In the genomic region with DNA sequence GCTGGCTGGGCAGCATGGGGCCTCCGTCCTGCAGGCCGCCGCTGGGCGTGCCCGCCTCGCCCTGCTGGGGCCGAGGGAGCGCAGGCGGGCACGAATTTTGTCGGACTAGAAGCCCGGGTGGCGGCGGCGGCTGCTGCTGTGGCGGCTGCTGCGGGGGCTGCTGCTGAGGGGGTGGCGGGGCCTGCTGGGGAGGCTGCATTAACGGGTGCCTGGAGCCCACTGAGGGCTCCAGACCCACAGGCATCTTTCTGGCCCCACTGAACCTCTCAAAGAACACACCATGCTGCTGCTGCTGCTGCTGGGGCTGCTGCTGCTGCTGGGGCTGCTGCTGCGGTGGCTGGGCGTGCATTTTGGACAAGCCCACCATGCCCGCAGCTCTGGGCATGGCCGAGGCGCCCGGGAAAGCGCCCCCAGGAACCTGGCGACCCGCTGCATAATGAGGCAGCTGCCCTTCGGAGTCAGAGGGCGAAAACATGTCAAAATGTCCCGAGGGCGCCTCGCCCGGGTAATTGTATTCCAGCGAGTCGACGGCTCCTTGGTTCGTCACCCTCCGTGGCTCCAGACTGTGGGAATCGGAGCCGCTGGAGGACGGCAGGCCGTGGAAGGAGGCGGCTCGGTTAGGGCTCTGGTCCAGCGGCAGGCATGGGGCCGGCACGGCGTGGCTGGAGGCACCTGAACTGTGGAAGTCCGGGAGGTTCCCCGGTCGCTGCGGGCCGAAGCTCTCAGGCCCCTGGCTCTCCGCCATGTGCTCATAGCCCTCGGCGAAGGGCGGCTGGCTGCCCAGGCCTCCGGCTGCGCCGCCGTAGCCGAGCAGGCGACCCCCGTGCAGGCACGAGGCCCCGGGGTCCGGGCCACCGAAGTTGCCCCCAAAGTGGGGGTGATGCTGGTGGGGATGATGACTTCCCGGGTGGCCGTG, we compare ENCODE assay signal across 9 cellular contexts. TPM values are rescaled to one million over a fixed set of nuclear protein-coding genes. Genes with fewer than 3 reads are reported as not detected.
A peak's percentile ranks its signal among the peaks of the same experiment; 100 is the strongest.
DNase-seq lines count a peak whose midpoint lies in the region; ATAC-seq and TF ChIP-seq lines count a peak whose summit lies in the region.
"Had no signal": no experiment of that assay in that cellular context is flagged by ENCODE, and none has a peak within 500 bp of the region (broad histone marks: within the 10 kb centered on the region; RNA-seq: fewer than 3 reads in every experiment).

No MANE protein-coding gene starts in this region.

- peak overlapping the region; percentile 75 for H3K4me3 ChIP-seq in HUES64 (ENCODE audit: low read length)
- H3K4me3 ChIP-seq in choroid plexus epithelial cell (ENCODE audit: low read depth, low read length) = peak overlapping the region; percentile 82
- H3K4me3 ChIP-seq in suprapubic skin = peak overlapping the region; percentile 85

- H3K9ac ChIP-seq in HUES64 (ENCODE audit: low read depth, low read length) = peak overlapping the region; percentile 17; the same call in 1 of the 2 replicates

- ATAC-seq in HG02759 (IDR thresholded peaks at IDR 0.05; ENCODE audit: unreplicated experiment) = no peak

- TF ChIP-seq CTCF in choroid plexus epithelial cell (conservative IDR thresholded peaks at IDR 0.05; ENCODE audit: low read depth, low read length) (no peak), suprapubic skin (IDR thresholded peaks at IDR 0.05) (no peak)

- DNase-seq in choroid plexus epithelial cell (ENCODE audit: low read depth) (peak; percentile 25), left kidney (ENCODE audit: low read depth, low spot score) (peak; percentile 71), suprapubic skin (ENCODE audit: low spot score in 2 of 2) (no peak), NCI-H2107 (lab: John Stamatoyannopoulos, UW) (no peak), NCI-H82 treated with DMSO at 0.1 percent for 48 hours (lab: John Stamatoyannopoulos, UW; ENCODE audit: unreplicated experiment) (no peak)
- no peak for DNase-seq in stimulated activated CD4-positive, alpha-beta T cell treated with anti-CD3 and anti-CD28 coated beads, Interleukin-12 subunit alpha, Interleukin-12 subunit beta, amount 100 ng/mL, for 4 hours
- DNase-seq: NCI-H526 treated with DMSO at 0.1 percent for 48 hours had no signal

- WGBS in HUES64 = 24% methylated on average over 71 of the region's 71 CpGs
- 0% methylated on average over 11 of the region's 71 CpGs for WGBS in suprapubic skin

- TF ChIP-seq EP300 in suprapubic skin (IDR thresholded peaks at IDR 0.05) = no peak

- H3K9me3 ChIP-seq in HUES64 (ENCODE audit: insufficient read depth, low read depth, low read length) = no peaks in the 10 kb centered on the region
- H3K9me3 ChIP-seq in suprapubic skin = no peaks in the 10 kb centered on the region

- peaks cover 44% of the 10 kb centered on the region for H3K4me1 ChIP-seq in HUES64 (ENCODE audit: insufficient read depth, low read length)
- H3K4me1 ChIP-seq in suprapubic skin = peaks cover 44% of the 10 kb centered on the region

- TF ChIP-seq POLR2A in suprapubic skin (IDR thresholded peaks at IDR 0.05) = no peak

- H3K27ac ChIP-seq in HUES64 (ENCODE audit: low read depth, low read length) = no peak overlapping the region
- H3K27ac ChIP-seq in suprapubic skin = no peak overlapping the region

- H3K27me3 ChIP-seq in HUES64 (ENCODE audit: insufficient read depth, low read length) (peaks cover 83% of the 10 kb centered on the region), suprapubic skin (peaks cover 21% of the 10 kb centered on the region)

- H3K36me3 ChIP-seq in HUES64 (ENCODE audit: insufficient read depth, low read length) = no peaks in the 10 kb centered on the region
- no peaks in the 10 kb centered on the region for H3K36me3 ChIP-seq in suprapubic skin

RNA-seq across cellular contexts. Expression of a gene that starts 2.0 kb away (rescaled TPM):
- 11.3 TPM for polyA plus RNA-seq in HUES64 (2013, experiment 1 of 2)
- polyA plus RNA-seq in HUES64 (2013, experiment 2 of 2) = 14.9 TPM
- 1 to 10 TPM; 1.7 to 6.5 (median 4.1) TPM for total RNA-seq in suprapubic skin

Comparison
In these comparisons a context has a peak if more than half of its experiments do, and no peak if none do; other contexts are left out.
1. DNase-seq: peak in choroid plexus epithelial cell (single experiment) and left kidney (single experiment); none in suprapubic skin (0 of 2), stimulated activated CD4-positive, alpha-beta T cell treated with anti-CD3 and anti-CD28 coated beads, Interleukin-12 subunit alpha, Interleukin-12 subunit beta, amount 100 ng/mL, for 4 hours (single experiment), NCI-H2107 (single experiment) and NCI-H82 treated with DMSO at 0.1 percent for 48 hours (single experiment).
2. Peak in every context shown above with its lines, with median percentiles within 50 percentile points of each other: H3K4me3 ChIP-seq.